ENCODE assay signal across 8 cellular contexts in genomic region chr17:7627250-7628121, GRCh38. TPM values are rescaled to one million over a fixed set of nuclear protein-coding genes. Genes with fewer than 3 reads are reported as not detected.
A peak's percentile ranks its signal among the peaks of the same experiment; 100 is the strongest.
DNase-seq lines count a peak whose midpoint lies in the region; ATAC-seq and TF ChIP-seq lines count a peak whose summit lies in the region.

Gene SAT2, minus strand, starts transcription at chr17:7627821. Its CDS starts 186 bp downstream, at chr17:7627635.

- no peaks in the 10 kb centered on the region for H3K79me2 ChIP-seq in OCI-LY1 (ENCODE audit: insufficient read depth, low read length)

- no peaks in the 10 kb centered on the region for H3F3A ChIP-seq in OCI-LY1 (ENCODE audit: insufficient read depth, low read length)

- peak; percentile 89 for ATAC-seq in GM19372 (IDR thresholded peaks at IDR 0.05; ENCODE audit: low read depth, unreplicated experiment)

- H3K27ac ChIP-seq in OCI-LY1 (ENCODE audit: low read depth, low read length, poor library complexity, severe bottlenecking) (no peak within 1 kb of the TSS), epithelial cell of prostate (peak within 1 kb of the TSS; percentile 34)

- no peaks in the 10 kb centered on the region; the same call in 1 of the 2 replicates for H3K36me3 ChIP-seq in OCI-LY1 (ENCODE audit: insufficient read depth, low read length)

- no peak within 1 kb of the TSS for H2AFZ ChIP-seq in OCI-LY1 (ENCODE audit: low read length)

- H3K4me3 ChIP-seq in OCI-LY1 (ENCODE audit: low read depth, low read length, poor library complexity, severe bottlenecking) (peak within 1 kb of the TSS; percentile 78), mononuclear cell (ENCODE audit: low read length) (peak within 1 kb of the TSS; percentile 66)

- H4K20me1 ChIP-seq in OCI-LY1 (ENCODE audit: insufficient read depth, low read length), result no peaks in the 10 kb centered on the region

- H3K4me1 ChIP-seq in OCI-LY1 (ENCODE audit: insufficient read depth, low read length, severe bottlenecking), result peaks cover 5% of the 10 kb centered on the region
- H3K4me1 ChIP-seq in mononuclear cell (ENCODE audit: insufficient read depth, low read length), result peaks cover 22% of the 10 kb centered on the region

- H3K4me2 ChIP-seq in OCI-LY1 (ENCODE audit: low read length), result peak within 1 kb of the TSS; percentile 73

- H3K9me3 ChIP-seq in OCI-LY1 (ENCODE audit: low read length) (no peaks in the 10 kb centered on the region), mononuclear cell (ENCODE audit: low read depth, low read length) (no peaks in the 10 kb centered on the region)

- H3K9me2 ChIP-seq in OCI-LY1 (ENCODE audit: low read depth, low read length), result no peaks in the 10 kb centered on the region

- DNase-seq in C1 segment of cervical spinal cord (lab: John Stamatoyannopoulos, UW) (peak; percentile 66 to 93 (median 89)), HT-29 (ENCODE audit: low spot score) (peak; percentile 55), activated T-cell treated with anti-CD3 and anti-CD28 coated beads for 4 hours (peak; percentile 79), epithelial cell of prostate (ENCODE audit: low read depth, low spot score) (peak; percentile 31)
- DNase-seq in stimulated activated CD8-positive, alpha-beta memory T cell treated with anti-CD3 and anti-CD28 coated beads, Interleukin-2, amount 100 ng/mL, for 48 hours (ENCODE audit: low read depth in 2 of 2), result peak; percentile 78 to 85

- H3K27me3 ChIP-seq in OCI-LY1 (ENCODE audit: insufficient read depth, low read length), result no peaks in the 10 kb centered on the region
- H3K27me3 ChIP-seq in mononuclear cell (ENCODE audit: insufficient read depth, low read length), result no peaks in the 10 kb centered on the region

- H3K9ac ChIP-seq in OCI-LY1 (ENCODE audit: low read length), result peak within 1 kb of the TSS; percentile 78

- TF ChIP-seq CTCF in OCI-LY1 (IDR thresholded peaks at IDR 0.05; ENCODE audit: low read length), result no peak

RNA-seq across cellular contexts. Expression of gene SAT2, which starts in this region (rescaled TPM):
- total RNA-seq in HT-29 (2014; rRNA removed; shearing (Covaris generic)), result 3.2 and 5.4 TPM in 2 replicates
- total RNA-seq in mononuclear cell, result 28.3 TPM

Comparison
In these comparisons a context has a peak if more than half of its experiments do, and no peak if none do; other contexts are left out.
1. DNase-seq: peak in every context shown above with its lines; median percentile 89 in C1 segment of cervical spinal cord; 82 in stimulated activated CD8-positive, alpha-beta memory T cell treated with anti-CD3 and anti-CD28 coated beads, Interleukin-2, amount 100 ng/mL, for 48 hours; 79 in activated T-cell treated with anti-CD3 and anti-CD28 coated beads for 4 hours; 55 in HT-29; 31 in epithelial cell of prostate.